ENCODE assay signal across 2 cellular contexts in genomic region chr1:213723187-213723586, GRCh38.
A peak's percentile ranks its signal among the peaks of the same experiment; 100 is the strongest.
TF ChIP-seq lines count a peak whose summit lies in the region.

No MANE protein-coding gene starts in this region.

TF ChIP-seq in HepG2, 621 proteins besides CTCF, POLR2A, EP300 and RAD21 (continued from another document):
- TF ChIP-seq, protein P1, sequence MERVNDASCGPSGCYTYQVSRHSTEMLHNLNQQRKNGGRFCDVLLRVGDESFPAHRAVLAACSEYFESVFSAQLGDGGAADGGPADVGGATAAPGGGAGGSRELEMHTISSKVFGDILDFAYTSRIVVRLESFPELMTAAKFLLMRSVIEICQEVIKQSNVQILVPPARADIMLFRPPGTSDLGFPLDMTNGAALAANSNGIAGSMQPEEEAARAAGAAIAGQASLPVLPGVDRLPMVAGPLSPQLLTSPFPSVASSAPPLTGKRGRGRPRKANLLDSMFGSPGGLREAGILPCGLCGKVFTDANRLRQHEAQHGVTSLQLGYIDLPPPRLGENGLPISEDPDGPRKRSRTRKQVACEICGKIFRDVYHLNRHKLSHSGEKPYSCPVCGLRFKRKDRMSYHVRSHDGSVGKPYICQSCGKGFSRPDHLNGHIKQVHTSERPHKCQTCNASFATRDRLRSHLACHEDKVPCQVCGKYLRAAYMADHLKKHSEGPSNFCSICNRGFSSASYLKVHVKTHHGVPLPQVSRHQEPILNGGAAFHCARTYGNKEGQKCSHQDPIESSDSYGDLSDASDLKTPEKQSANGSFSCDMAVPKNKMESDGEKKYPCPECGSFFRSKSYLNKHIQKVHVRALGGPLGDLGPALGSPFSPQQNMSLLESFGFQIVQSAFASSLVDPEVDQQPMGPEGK (CRISPR knock-in tag; IDR thresholded peaks at IDR 0.05), result no peak
- TF ChIP-seq MAF1 (CRISPR knock-in tag; IDR thresholded peaks at IDR 0.05; ENCODE audit: borderline replicate concordance), result no peak

TF ChIP-seq in K562, 482 proteins besides CTCF, POLR2A, EP300 and RAD21 (continued from another document):
- TF ChIP-seq, protein P2, sequence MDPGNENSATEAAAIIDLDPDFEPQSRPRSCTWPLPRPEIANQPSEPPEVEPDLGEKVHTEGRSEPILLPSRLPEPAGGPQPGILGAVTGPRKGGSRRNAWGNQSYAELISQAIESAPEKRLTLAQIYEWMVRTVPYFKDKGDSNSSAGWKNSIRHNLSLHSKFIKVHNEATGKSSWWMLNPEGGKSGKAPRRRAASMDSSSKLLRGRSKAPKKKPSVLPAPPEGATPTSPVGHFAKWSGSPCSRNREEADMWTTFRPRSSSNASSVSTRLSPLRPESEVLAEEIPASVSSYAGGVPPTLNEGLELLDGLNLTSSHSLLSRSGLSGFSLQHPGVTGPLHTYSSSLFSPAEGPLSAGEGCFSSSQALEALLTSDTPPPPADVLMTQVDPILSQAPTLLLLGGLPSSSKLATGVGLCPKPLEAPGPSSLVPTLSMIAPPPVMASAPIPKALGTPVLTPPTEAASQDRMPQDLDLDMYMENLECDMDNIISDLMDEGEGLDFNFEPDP (CRISPR knock-in tag; IDR thresholded peaks at IDR 0.05), result no peak
- TF ChIP-seq ZNF24 (IDR thresholded peaks at IDR 0.05), result no peak
- TF ChIP-seq, protein P3, sequence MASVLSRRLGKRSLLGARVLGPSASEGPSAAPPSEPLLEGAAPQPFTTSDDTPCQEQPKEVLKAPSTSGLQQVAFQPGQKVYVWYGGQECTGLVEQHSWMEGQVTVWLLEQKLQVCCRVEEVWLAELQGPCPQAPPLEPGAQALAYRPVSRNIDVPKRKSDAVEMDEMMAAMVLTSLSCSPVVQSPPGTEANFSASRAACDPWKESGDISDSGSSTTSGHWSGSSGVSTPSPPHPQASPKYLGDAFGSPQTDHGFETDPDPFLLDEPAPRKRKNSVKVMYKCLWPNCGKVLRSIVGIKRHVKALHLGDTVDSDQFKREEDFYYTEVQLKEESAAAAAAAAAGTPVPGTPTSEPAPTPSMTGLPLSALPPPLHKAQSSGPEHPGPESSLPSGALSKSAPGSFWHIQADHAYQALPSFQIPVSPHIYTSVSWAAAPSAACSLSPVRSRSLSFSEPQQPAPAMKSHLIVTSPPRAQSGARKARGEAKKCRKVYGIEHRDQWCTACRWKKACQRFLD (CRISPR knock-in tag; IDR thresholded peaks at IDR 0.05), result no peak
- TF ChIP-seq NCOR1 (IDR thresholded peaks at IDR 0.05), result 0 out of 2 replicates have a peak, but pooled peaks have one; percentile 10
- peak; percentile 38; the same call in 1 of the 2 replicates for TF ChIP-seq RNF2 (IDR thresholded peaks at IDR 0.05)
- no peak for TF ChIP-seq SRSF1 (IDR thresholded peaks at IDR 0.05; ENCODE audit: low read depth, low read length)
- TF ChIP-seq PCBP2 (IDR thresholded peaks at IDR 0.05; ENCODE audit: low read depth, low read length, poor library complexity, severe bottlenecking), result no peak
- TF ChIP-seq, protein P4, sequence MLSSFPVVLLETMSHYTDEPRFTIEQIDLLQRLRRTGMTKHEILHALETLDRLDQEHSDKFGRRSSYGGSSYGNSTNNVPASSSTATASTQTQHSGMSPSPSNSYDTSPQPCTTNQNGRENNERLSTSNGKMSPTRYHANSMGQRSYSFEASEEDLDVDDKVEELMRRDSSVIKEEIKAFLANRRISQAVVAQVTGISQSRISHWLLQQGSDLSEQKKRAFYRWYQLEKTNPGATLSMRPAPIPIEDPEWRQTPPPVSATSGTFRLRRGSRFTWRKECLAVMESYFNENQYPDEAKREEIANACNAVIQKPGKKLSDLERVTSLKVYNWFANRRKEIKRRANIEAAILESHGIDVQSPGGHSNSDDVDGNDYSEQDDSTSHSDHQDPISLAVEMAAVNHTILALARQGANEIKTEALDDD (IDR thresholded peaks at IDR 0.05), result 0 out of 2 replicates have a peak, but pooled peaks have one; percentile 30
- TF ChIP-seq MAX (CRISPR knock-in tag; IDR thresholded peaks at IDR 0.05), result no peak
- 0 out of 2 replicates have a peak, but pooled peaks have one; percentile 6 for TF ChIP-seq ZNF79 (CRISPR knock-in tag; IDR thresholded peaks at IDR 0.05; ENCODE audit: low read depth)
- no peak for TF ChIP-seq BRCA1 (IDR thresholded peaks at IDR 0.05)
- TF ChIP-seq BRCA1 (CRISPR knock-in tag; IDR thresholded peaks at IDR 0.05), result no peak
- TF ChIP-seq TCF3 (CRISPR knock-in tag; IDR thresholded peaks at IDR 0.05), result 0 out of 2 replicates have a peak, but pooled peaks have one; percentile 6
- no peak for TF ChIP-seq ASH1L (IDR thresholded peaks at IDR 0.05; ENCODE audit: borderline replicate concordance, low read depth, partially characterized antibody)
- TF ChIP-seq SMC3 (conservative IDR thresholded peaks at IDR 0.05; ENCODE audit: insufficient read depth, low read depth, low read length), result no peak
- TF ChIP-seq, protein P5, sequence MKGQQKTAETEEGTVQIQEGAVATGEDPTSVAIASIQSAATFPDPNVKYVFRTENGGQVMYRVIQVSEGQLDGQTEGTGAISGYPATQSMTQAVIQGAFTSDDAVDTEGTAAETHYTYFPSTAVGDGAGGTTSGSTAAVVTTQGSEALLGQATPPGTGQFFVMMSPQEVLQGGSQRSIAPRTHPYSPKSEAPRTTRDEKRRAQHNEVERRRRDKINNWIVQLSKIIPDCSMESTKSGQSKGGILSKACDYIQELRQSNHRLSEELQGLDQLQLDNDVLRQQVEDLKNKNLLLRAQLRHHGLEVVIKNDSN (CRISPR knock-in tag; IDR thresholded peaks at IDR 0.05), result no peak
- peak; percentile 25; the same call in 1 of the 2 replicates for TF ChIP-seq RAD51 (IDR thresholded peaks at IDR 0.05; ENCODE audit: borderline replicate concordance, low read depth)
- TF ChIP-seq ZNF766 (CRISPR knock-in tag; conservative IDR thresholded peaks at IDR 0.05), result peak; percentile 93
- peak; percentile 38; the same call in 1 of the 2 replicates for TF ChIP-seq DMBX1 (CRISPR knock-in tag; IDR thresholded peaks at IDR 0.05; ENCODE audit: borderline replicate concordance)
- TF ChIP-seq KLF13 (tag; IDR thresholded peaks at IDR 0.05; ENCODE audit: borderline replicate concordance, low read depth), result no peak
- TF ChIP-seq JUND (IDR thresholded peaks at IDR 0.05; ENCODE audit: borderline replicate concordance, low read depth, low read length), result no peak
- peak; percentile 36; the same call in 1 of the 3 replicates for TF ChIP-seq JUND (tag; IDR thresholded peaks at IDR 0.05; ENCODE audit: borderline replicate concordance, low read depth, low read length)
- no peak for TF ChIP-seq ZNF668 (CRISPR knock-in tag; IDR thresholded peaks at IDR 0.05)
- 0 out of 2 replicates have a peak, but pooled peaks have one; percentile 16 for TF ChIP-seq ZEB2 (IDR thresholded peaks at IDR 0.05)
- 0 out of 2 replicates have a peak, but pooled peaks have one; percentile 42 for TF ChIP-seq CEBPB (tag; IDR thresholded peaks at IDR 0.05)
- TF ChIP-seq SOX6 (IDR thresholded peaks at IDR 0.05), result peak; percentile 64
- TF ChIP-seq, protein P6, sequence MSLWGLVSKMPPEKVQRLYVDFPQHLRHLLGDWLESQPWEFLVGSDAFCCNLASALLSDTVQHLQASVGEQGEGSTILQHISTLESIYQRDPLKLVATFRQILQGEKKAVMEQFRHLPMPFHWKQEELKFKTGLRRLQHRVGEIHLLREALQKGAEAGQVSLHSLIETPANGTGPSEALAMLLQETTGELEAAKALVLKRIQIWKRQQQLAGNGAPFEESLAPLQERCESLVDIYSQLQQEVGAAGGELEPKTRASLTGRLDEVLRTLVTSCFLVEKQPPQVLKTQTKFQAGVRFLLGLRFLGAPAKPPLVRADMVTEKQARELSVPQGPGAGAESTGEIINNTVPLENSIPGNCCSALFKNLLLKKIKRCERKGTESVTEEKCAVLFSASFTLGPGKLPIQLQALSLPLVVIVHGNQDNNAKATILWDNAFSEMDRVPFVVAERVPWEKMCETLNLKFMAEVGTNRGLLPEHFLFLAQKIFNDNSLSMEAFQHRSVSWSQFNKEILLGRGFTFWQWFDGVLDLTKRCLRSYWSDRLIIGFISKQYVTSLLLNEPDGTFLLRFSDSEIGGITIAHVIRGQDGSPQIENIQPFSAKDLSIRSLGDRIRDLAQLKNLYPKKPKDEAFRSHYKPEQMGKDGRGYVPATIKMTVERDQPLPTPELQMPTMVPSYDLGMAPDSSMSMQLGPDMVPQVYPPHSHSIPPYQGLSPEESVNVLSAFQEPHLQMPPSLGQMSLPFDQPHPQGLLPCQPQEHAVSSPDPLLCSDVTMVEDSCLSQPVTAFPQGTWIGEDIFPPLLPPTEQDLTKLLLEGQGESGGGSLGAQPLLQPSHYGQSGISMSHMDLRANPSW (CRISPR knock-in tag; IDR thresholded peaks at IDR 0.05), result no peak
